14 cellular contexts compared by ENCODE assay signal in the genomic region with DNA sequence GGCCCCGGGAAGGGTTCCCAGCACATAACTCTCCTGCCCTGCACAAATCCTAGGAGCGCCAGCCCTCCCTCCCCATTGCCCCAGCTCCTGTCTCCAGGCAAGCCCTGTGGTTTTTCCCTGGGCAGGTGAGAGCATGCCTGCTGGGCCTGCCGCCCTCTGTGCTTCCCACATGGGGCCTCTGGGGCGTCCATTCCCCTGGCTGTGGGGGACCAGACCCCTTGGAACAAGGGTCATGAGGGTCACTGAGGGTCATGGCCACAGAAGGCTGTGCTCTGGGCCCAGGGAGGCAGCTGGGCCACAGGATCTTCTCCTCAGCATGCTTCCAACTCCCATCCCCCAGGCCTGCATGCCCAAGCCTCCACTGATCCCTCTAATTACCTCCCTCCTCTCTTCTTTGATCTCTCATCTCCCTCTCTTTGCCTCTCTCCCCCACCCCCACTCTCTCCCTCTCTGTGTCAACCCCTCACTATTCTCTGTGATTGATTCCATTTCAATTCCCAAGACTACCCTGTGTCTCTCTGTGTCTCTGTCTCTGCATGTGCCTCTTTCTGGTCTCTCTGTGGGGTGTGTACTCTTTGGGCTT. TPM values are rescaled to one million over a fixed set of nuclear protein-coding genes. Genes with fewer than 3 reads are reported as not detected.
DNase-seq lines count a peak whose midpoint lies in the region; ATAC-seq and TF ChIP-seq lines count a peak whose summit lies in the region.
"Had no signal": no experiment of that assay in that cellular context is flagged by ENCODE, and none has a peak within 500 bp of the region (broad histone marks: within the 10 kb centered on the region; RNA-seq: fewer than 3 reads in every experiment).

No MANE protein-coding gene starts in this region.

- peaks cover 15% of the 10 kb centered on the region for H3K36me3 Mint-ChIP-seq in chondrocyte (ENCODE audit: low read depth)
- peaks cover 34% of the 10 kb centered on the region for H3K36me3 Mint-ChIP-seq in mesothelial cell of epicardium
- no peaks in the 10 kb centered on the region for H3K36me3 Mint-ChIP-seq in activated T-helper 17 cell treated with anti-CD3 and anti-CD28 coated beads, Interleukin-2, amount 50 U/mL, for 72 hours (ENCODE audit: low read depth)
- H3K36me3 Mint-ChIP-seq: natural killer cell treated with Interleukin-12 subunit alpha and Interleukin-12 subunit beta and Interleukin-15 and Interleukin-18, amount 100 ng/mL, for 72 hours had no signal

- H3K9me3 Mint-ChIP-seq in chondrocyte (ENCODE audit: low read depth) (no peaks in the 10 kb centered on the region), mesothelial cell of epicardium (no peaks in the 10 kb centered on the region)
- no peaks in the 10 kb centered on the region for H3K9me3 Mint-ChIP-seq in activated T-helper 17 cell treated with anti-CD3 and anti-CD28 coated beads, Interleukin-2, amount 50 U/mL, for 72 hours
- H3K9me3 Mint-ChIP-seq: natural killer cell treated with Interleukin-12 subunit alpha and Interleukin-12 subunit beta and Interleukin-15 and Interleukin-18, amount 100 ng/mL, for 72 hours; stimulated activated naive CD8-positive, alpha-beta T cell treated with anti-CD3 and anti-CD28 coated beads, Interleukin-15, Interleukin-2, amounts not matched to agents 100 ng/mL and 50 ng/mL, for 24 hours had no signal

- ATAC-seq in activated T-helper 17 cell treated with anti-CD3 and anti-CD28 coated beads, Interleukin-2, amount 50 U/mL, for 72 hours (replicated peaks) = no peak
- ATAC-seq in HG03432 (IDR thresholded peaks at IDR 0.05; ENCODE audit: unreplicated experiment) = no peak
- ATAC-seq: natural killer cell treated with Interleukin-12 subunit alpha and Interleukin-12 subunit beta and Interleukin-15 and Interleukin-18, amount 100 ng/mL, for 72 hours had no signal

- H3K4me3 Mint-ChIP-seq in chondrocyte (ENCODE audit: unreplicated experiment) (no peak overlapping the region), mesothelial cell of epicardium (peak overlapping the region; percentile 53)
- H3K4me3 Mint-ChIP-seq in activated T-helper 17 cell treated with anti-CD3 and anti-CD28 coated beads, Interleukin-2, amount 50 U/mL, for 72 hours = no peak overlapping the region
- H3K4me3 Mint-ChIP-seq: natural killer cell treated with Interleukin-12 subunit alpha and Interleukin-12 subunit beta and Interleukin-15 and Interleukin-18, amount 100 ng/mL, for 72 hours; stimulated activated naive CD8-positive, alpha-beta T cell treated with anti-CD3 and anti-CD28 coated beads, Interleukin-15, Interleukin-2, amounts not matched to agents 100 ng/mL and 50 ng/mL, for 24 hours had no signal

- no peaks in the 10 kb centered on the region for H3K27me3 Mint-ChIP-seq in chondrocyte (ENCODE audit: low read depth)
- H3K27me3 Mint-ChIP-seq in mesothelial cell of epicardium (ENCODE audit: low read depth) = no peaks in the 10 kb centered on the region
- peaks cover 18% of the 10 kb centered on the region for H3K27me3 Mint-ChIP-seq in activated T-helper 17 cell treated with anti-CD3 and anti-CD28 coated beads, Interleukin-2, amount 50 U/mL, for 72 hours

- H3K4me1 Mint-ChIP-seq in chondrocyte (ENCODE audit: low read depth) (peaks cover 77% of the 10 kb centered on the region), mesothelial cell of epicardium (peaks cover 66% of the 10 kb centered on the region)
- H3K4me1 Mint-ChIP-seq in activated T-helper 17 cell treated with anti-CD3 and anti-CD28 coated beads, Interleukin-2, amount 50 U/mL, for 72 hours = no peaks in the 10 kb centered on the region

- peak overlapping the region; percentile 41 for H3K27ac Mint-ChIP-seq in chondrocyte (ENCODE audit: unreplicated experiment)
- H3K27ac Mint-ChIP-seq in mesothelial cell of epicardium = peak overlapping the region; percentile 74
- no peak overlapping the region for H3K27ac Mint-ChIP-seq in activated T-helper 17 cell treated with anti-CD3 and anti-CD28 coated beads, Interleukin-2, amount 50 U/mL, for 72 hours
- H3K27ac Mint-ChIP-seq: natural killer cell treated with Interleukin-12 subunit alpha and Interleukin-12 subunit beta and Interleukin-15 and Interleukin-18, amount 100 ng/mL, for 72 hours; stimulated activated naive CD8-positive, alpha-beta T cell treated with anti-CD3 and anti-CD28 coated beads, Interleukin-15, Interleukin-2, amounts not matched to agents 100 ng/mL and 50 ng/mL, for 24 hours had no signal

- TF ChIP-seq CTCF in chondrocyte (IDR thresholded peaks at IDR 0.05) (no peak), mesothelial cell of epicardium (IDR thresholded peaks at IDR 0.05; ENCODE audit: unreplicated experiment) (no peak)

- DNase-seq in DMS 273 (lab: John Stamatoyannopoulos, UW; ENCODE audit: unreplicated experiment) = peak; percentile 82
- DNase-seq in NCI-H2107 (lab: John Stamatoyannopoulos, UW) = peak; percentile 31
- DNase-seq in chondrocyte (ENCODE audit: low spot score) = no peak
- DNase-seq in mesothelial cell of epicardium (ENCODE audit: low spot score in 2 of 2, unreplicated experiment in 2 of 2) = no peak
- DNase-seq in HT-29 (ENCODE audit: low spot score) = no peak
- no peak for DNase-seq in effector CD4-positive, alpha-beta T cell
- DNase-seq: BE2C, GM23248, SHP77 treated with DMSO at 0.1 percent for 48 hours had no signal

RNA-seq across cellular contexts. Expression of a gene that starts 6.1 kb away (rescaled TPM):
- total RNA-seq in chondrocyte = 31.8 to 62.6 TPM (median 33.7 TPM) in 3 replicates
- 146 to 149 TPM (median 148 TPM) in 3 replicates for total RNA-seq in mesothelial cell of epicardium
- 0.36 and 1.5 TPM in 2 replicates for total RNA-seq in HT-29 (2014; rRNA removed; shearing (Covaris generic))
- total RNA-seq in activated T-helper 17 cell treated with anti-CD3 and anti-CD28 coated beads, Interleukin-2, amount 50 U/mL, for 72 hours = not detected
- total RNA-seq: G401; GM23248; natural killer cell treated with Interleukin-12 subunit alpha and Interleukin-12 subunit beta and Interleukin-15 and Interleukin-18, amount 100 ng/mL, for 72 hours had no signal

Comparison
In these comparisons a context has a peak if more than half of its experiments do, and no peak if none do; other contexts are left out.
1. DNase-seq: peak in DMS 273 (single experiment) and NCI-H2107 (single experiment); none in chondrocyte (single experiment), mesothelial cell of epicardium (0 of 2), HT-29 (single experiment) and effector CD4-positive, alpha-beta T cell (single experiment).
2. RNA of a gene that starts 6.1 kb away (total RNA-seq): 146 to 149 TPM in mesothelial cell of epicardium and 31.8 to 62.6 TPM in chondrocyte; 0.36 to 1.5 TPM in HT-29 and not detected in activated T-helper 17 cell treated with anti-CD3 and anti-CD28 coated beads, Interleukin-2, amount 50 U/mL, for 72 hours; every median in the first group is over 10 times any median in the second.